3 cellular contexts compared by ENCODE assay signal in the genomic region with DNA sequence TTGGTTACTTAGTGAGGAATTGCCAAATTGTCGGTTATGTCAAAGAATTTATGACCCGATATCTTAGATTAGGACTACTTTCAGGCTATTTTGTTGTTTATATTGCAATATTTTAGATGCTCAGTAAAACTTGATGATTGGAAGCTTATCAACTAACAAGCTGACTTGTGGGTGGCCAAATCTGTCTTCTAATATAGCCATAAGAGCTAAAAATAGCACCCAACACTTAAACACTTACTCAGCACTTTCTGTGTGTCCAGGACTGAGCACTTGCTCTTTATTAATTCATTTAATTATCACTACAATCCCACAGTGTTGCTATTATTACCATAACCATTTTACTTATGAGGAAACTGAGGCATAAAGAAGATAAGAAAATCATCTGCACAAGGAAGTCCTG.
TF ChIP-seq lines count a peak whose summit lies in the region.

No MANE protein-coding gene starts in this region.

TF ChIP-seq in HepG2, 621 proteins besides CTCF, POLR2A, EP300 and RAD21:
- TF ChIP-seq MAFK (conservative IDR thresholded peaks at IDR 0.05 in 1 of 2, IDR thresholded peaks at IDR 0.05 in 1 of 2; ENCODE audit: low read length in 2 of 2) (peak; percentile 88 to 93), MAFF (IDR thresholded peaks at IDR 0.05; ENCODE audit: low read depth, low read length) (peak; percentile 92), PCBP1 (IDR thresholded peaks at IDR 0.05; ENCODE audit: borderline replicate concordance, low read depth, low read length) (no peak)

TF ChIP-seq in IMR-90, 13 proteins besides CTCF, POLR2A, EP300 and RAD21:
- TF ChIP-seq CHD1 (IDR thresholded peaks at IDR 0.05; ENCODE audit: low read depth, low read length) (no peak), SMC3 (IDR thresholded peaks at IDR 0.05; ENCODE audit: low read depth, low read length) (no peak), MAFK (IDR thresholded peaks at IDR 0.05; ENCODE audit: low read depth, low read length) (peak; percentile 88), RCOR1 (IDR thresholded peaks at IDR 0.05; ENCODE audit: insufficient replicate concordance, low read length) (no peak), FOS (IDR thresholded peaks at IDR 0.05; ENCODE audit: low read depth, low read length) (no peak), MAZ (IDR thresholded peaks at IDR 0.05; ENCODE audit: borderline replicate concordance, low read depth, low read length) (no peak), MXI1 (IDR thresholded peaks at IDR 0.05; ENCODE audit: borderline replicate concordance, low read depth, low read length) (no peak), RFX5 (IDR thresholded peaks at IDR 0.05; ENCODE audit: low read depth, low read length) (no peak)
- TF ChIP-seq, protein P1, sequence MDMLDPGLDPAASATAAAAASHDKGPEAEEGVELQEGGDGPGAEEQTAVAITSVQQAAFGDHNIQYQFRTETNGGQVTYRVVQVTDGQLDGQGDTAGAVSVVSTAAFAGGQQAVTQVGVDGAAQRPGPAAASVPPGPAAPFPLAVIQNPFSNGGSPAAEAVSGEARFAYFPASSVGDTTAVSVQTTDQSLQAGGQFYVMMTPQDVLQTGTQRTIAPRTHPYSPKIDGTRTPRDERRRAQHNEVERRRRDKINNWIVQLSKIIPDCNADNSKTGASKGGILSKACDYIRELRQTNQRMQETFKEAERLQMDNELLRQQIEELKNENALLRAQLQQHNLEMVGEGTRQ (IDR thresholded peaks at IDR 0.05; ENCODE audit: low read depth, low read length) = no peak

TF ChIP-seq in K562, 482 proteins besides CTCF, POLR2A, EP300 and RAD21:
- TF ChIP-seq ZNF316 (IDR thresholded peaks at IDR 0.05) = peak; percentile 95
- TF ChIP-seq CBFB (CRISPR knock-in tag; IDR thresholded peaks at IDR 0.05) = no peak
- peak; percentile 83 for TF ChIP-seq MEF2A (IDR thresholded peaks at IDR 0.05; ENCODE audit: control insufficient read depth, low read depth, low read length)
- TF ChIP-seq MAFG (tag; conservative IDR thresholded peaks at IDR 0.05) = peak; percentile 86
- peak; percentile 90 for TF ChIP-seq MAFF (IDR thresholded peaks at IDR 0.05; ENCODE audit: low read length)
- peak; percentile 87 for TF ChIP-seq C11orf30 (IDR thresholded peaks at IDR 0.05; ENCODE audit: low read depth)
- peak; percentile 74 for TF ChIP-seq MEF2D (tag; conservative IDR thresholded peaks at IDR 0.05; ENCODE audit: low read depth)
- TF ChIP-seq SRSF9 (IDR thresholded peaks at IDR 0.05; ENCODE audit: borderline replicate concordance, low read depth, low read length) = no peak
- TF ChIP-seq MAFK (IDR thresholded peaks at IDR 0.05; ENCODE audit: low read length) = peak; percentile 91
